Comparison of ENCODE assay signal across 11 cellular contexts in genomic region chr9:4855861-4856260, GRCh38.
DNase-seq lines count a peak whose midpoint lies in the region; ATAC-seq and TF ChIP-seq lines count a peak whose summit lies in the region.
"Had no signal": no experiment of that assay in that cellular context is flagged by ENCODE, and none has a peak within 500 bp of the region (broad histone marks: within the 10 kb centered on the region; RNA-seq: fewer than 3 reads in every experiment).

No MANE protein-coding gene starts in this region.

- intact Hi-C loops in activated T-helper 2 cell treated with anti-CD3 and anti-CD28 coated beads, Interferon-gamma antibody, Interleukin-2, Interleukin-4, amounts not matched to agents 10 μg/mL and 5 μg/mL and 100 μg/mL, durations not matched to agents 14 hours and 24 hours and 36 hours (cut with micrococcal nuclease) = no loop called here
- intact Hi-C loops in sciatic nerve (cut with DNase I) = no loop called here

- H3K4me1 Mint-ChIP-seq in activated T-helper 2 cell treated with anti-CD3 and anti-CD28 coated beads, Interferon-gamma antibody, Interleukin-2, Interleukin-4, amounts not matched to agents 10 μg/mL and 5 μg/mL and 100 μg/mL, durations not matched to agents 14 hours and 24 hours and 36 hours (ENCODE audit: low read depth) = peaks cover 32% of the 10 kb centered on the region

- no peak overlapping the region for H3K4me3 ChIP-seq in fibroblast of the aortic adventitia (ENCODE audit: low read depth, low read length)

- peak overlapping the region; percentile 30 for H3K27ac Mint-ChIP-seq in activated T-helper 2 cell treated with anti-CD3 and anti-CD28 coated beads, Interferon-gamma antibody, Interleukin-2, Interleukin-4, amounts not matched to agents 10 μg/mL and 5 μg/mL and 100 μg/mL, durations not matched to agents 14 hours and 24 hours and 36 hours

- no peaks in the 10 kb centered on the region for H3K9me3 Mint-ChIP-seq in activated T-helper 2 cell treated with anti-CD3 and anti-CD28 coated beads, Interferon-gamma antibody, Interleukin-2, Interleukin-4, amounts not matched to agents 10 μg/mL and 5 μg/mL and 100 μg/mL, durations not matched to agents 14 hours and 24 hours and 36 hours
- H3K9me3 Mint-ChIP-seq: stimulated activated naive CD8-positive, alpha-beta T cell treated with anti-CD3 and anti-CD28 coated beads, Interleukin-15, Interleukin-2, amounts not matched to agents 100 ng/mL and 50 ng/mL, for 24 hours had no signal

- ATAC-seq in sciatic nerve (peak; percentile 61), HG03457 (IDR thresholded peaks at IDR 0.05; ENCODE audit: unreplicated experiment) (no peak), HG03442 (IDR thresholded peaks at IDR 0.05; ENCODE audit: unreplicated experiment) (no peak)

- TF ChIP-seq CTCF in fibroblast of the aortic adventitia (IDR thresholded peaks at IDR 0.05; ENCODE audit: insufficient read depth, low read length) = no peak

- H3K27me3 Mint-ChIP-seq in activated T-helper 2 cell treated with anti-CD3 and anti-CD28 coated beads, Interferon-gamma antibody, Interleukin-2, Interleukin-4, amounts not matched to agents 10 μg/mL and 5 μg/mL and 100 μg/mL, durations not matched to agents 14 hours and 24 hours and 36 hours (ENCODE audit: low read depth) = no peaks in the 10 kb centered on the region
- H3K27me3 Mint-ChIP-seq: naive B cell; stimulated activated naive CD8-positive, alpha-beta T cell treated with anti-CD3 and anti-CD28 coated beads, Interleukin-15, Interleukin-2, amounts not matched to agents 100 ng/mL and 50 ng/mL, for 24 hours had no signal

- no peak overlapping the region for H3K4me3 Mint-ChIP-seq in activated T-helper 2 cell treated with anti-CD3 and anti-CD28 coated beads, Interferon-gamma antibody, Interleukin-2, Interleukin-4, amounts not matched to agents 10 μg/mL and 5 μg/mL and 100 μg/mL, durations not matched to agents 14 hours and 24 hours and 36 hours (ENCODE audit: low read depth)
- H3K4me3 Mint-ChIP-seq: naive B cell; stimulated activated naive CD8-positive, alpha-beta T cell treated with anti-CD3 and anti-CD28 coated beads, Interleukin-15, Interleukin-2, amounts not matched to agents 100 ng/mL and 50 ng/mL, for 24 hours had no signal

- peak; percentile 80 for DNase-seq in EH (ENCODE audit: low read depth)
- DNase-seq in activated T-helper 2 cell treated with anti-CD3 and anti-CD28 coated beads, Interferon-gamma antibody, Interleukin-2, Interleukin-4, amounts not matched to agents 10 μg/mL and 5 μg/mL and 100 μg/mL, durations not matched to agents 14 hours and 24 hours and 36 hours (ENCODE audit: low spot score) = no peak
- peak; percentile 48 for DNase-seq in fibroblast of the aortic adventitia (ENCODE audit: low read depth)
- no peak for DNase-seq in sciatic nerve (ENCODE audit: low spot score)
- no peak for DNase-seq in NCI-H82 treated with DMSO at 0.1 percent for 48 hours (lab: John Stamatoyannopoulos, UW; ENCODE audit: unreplicated experiment)
- DNase-seq in COLO668 (lab: John Stamatoyannopoulos, UW; ENCODE audit: unreplicated experiment) = no peak
- DNase-seq: naive B cell, NCI-H187 treated with DMSO at 0.1 percent for 48 hours had no signal

- H3K36me3 Mint-ChIP-seq in activated T-helper 2 cell treated with anti-CD3 and anti-CD28 coated beads, Interferon-gamma antibody, Interleukin-2, Interleukin-4, amounts not matched to agents 10 μg/mL and 5 μg/mL and 100 μg/mL, durations not matched to agents 14 hours and 24 hours and 36 hours (ENCODE audit: low read depth) = peaks cover 68% of the 10 kb centered on the region

Comparison
In these comparisons a context has a peak if more than half of its experiments do, and no peak if none do; other contexts are left out.
1. DNase-seq: peak in EH (single experiment) and fibroblast of the aortic adventitia (single experiment); none in activated T-helper 2 cell treated with anti-CD3 and anti-CD28 coated beads, Interferon-gamma antibody, Interleukin-2, Interleukin-4, amounts not matched to agents 10 μg/mL and 5 μg/mL and 100 μg/mL, durations not matched to agents 14 hours and 24 hours and 36 hours (single experiment), sciatic nerve (single experiment), NCI-H82 treated with DMSO at 0.1 percent for 48 hours (single experiment) and COLO668 (single experiment).